35 cellular contexts compared by ENCODE assay signal in genomic region chrX:111013778-111014455, GRCh38.
"Had no signal": no experiment of that assay in that cellular context is flagged by ENCODE, and none has a peak within 500 bp of the region (broad histone marks: within the 10 kb centered on the region; RNA-seq: fewer than 3 reads in every experiment).

No MANE protein-coding gene starts in this region.

- H3K27me3 ChIP-seq: cardiac muscle cell, MG63, Peyer's patch had no signal

- H3K4me1 ChIP-seq: Peyer's patch had no signal

- H3K9me3 ChIP-seq: MG63, Peyer's patch had no signal

- DNase-seq: activated CD4-positive, alpha-beta T cell treated with anti-CD3 and anti-CD28 coated beads for 1 hour; activated CD4-positive, alpha-beta T cell treated with anti-CD3 and anti-CD28 coated beads for 48 hours; activated CD4-positive, alpha-beta T cell treated with anti-CD3 and anti-CD28 coated beads, Interleukin-2, amount 50 U/mL, for 4 hours; activated CD4-positive, CD25-positive, alpha-beta regulatory T cell; activated CD8-positive, alpha-beta T cell treated with anti-CD3 and anti-CD28 coated beads for 36 hours; activated effector memory CD4-positive, alpha-beta T cell treated with anti-CD3 and anti-CD28 coated beads, Interleukin-2, amount 50 U/mL, for 16 hours; activated naive CD4-positive, alpha-beta T cell; activated naive CD4-positive, alpha-beta T cell treated with anti-CD3 and anti-CD28 coated beads, Interleukin-2, amount 50 U/mL, for 16 hours; activated naive CD8-positive, alpha-beta T cell treated with anti-CD3 and anti-CD28 coated beads for 36 hours; activated T-cell treated with anti-CD3 and anti-CD28 coated beads, Interleukin-2, amount 50 U/mL, for 1 hour; activated T-cell treated with anti-CD3 and anti-CD28 coated beads, Interleukin-2, amount 50 U/mL, for 72 hours; amniotic stem cell; aorta; Kasumi-1; KG1; MG63; NCI-H1048; NCI-H1105 treated with DMSO at 0.1 percent for 48 hours; NCI-H1436; NCI-H1694; NCI-H1930; NCI-H2081 treated with DMSO at 0.1 percent for 48 hours; NCI-H345; NCI-H524 treated with DMSO at 0.1 percent for 48 hours; Peyer's patch; SIG-M5; SW 1271; T-helper 1 cell; T-helper 2 cell; T-helper 9 cell; WERI-Rb-1 had no signal

- H3K36me3 ChIP-seq: cardiac muscle cell, MG63, Peyer's patch, WERI-Rb-1 had no signal

- H3K27ac ChIP-seq: cardiac muscle cell, Peyer's patch, RWPE1, WERI-Rb-1 had no signal

- H3K4me3 ChIP-seq: cardiac muscle cell, MG63, Peyer's patch had no signal

- ATAC-seq: activated CD8-positive, alpha-beta T cell treated with anti-CD3 and anti-CD28 coated beads for 36 hours; activated T-cell treated with anti-CD3 and anti-CD28 coated beads, Interleukin-2, amount 50 U/mL, for 72 hours; activated T-helper 17 cell treated with anti-CD3 and anti-CD28 coated beads, Interleukin-2, amount 50 U/mL, for 72 hours; Right ventricle myocardium inferior had no signal
